17 cellular contexts compared by ENCODE assay signal in genomic region chr15:73375755-73376305, GRCh38. TPM values are rescaled to one million over a fixed set of nuclear protein-coding genes. Genes with fewer than 3 reads are reported as not detected.
DNase-seq lines count a peak whose midpoint lies in the region; ATAC-seq and TF ChIP-seq lines count a peak whose summit lies in the region.
"Had no signal": no experiment of that assay in that cellular context is flagged by ENCODE, and none has a peak within 500 bp of the region (broad histone marks: within the 10 kb centered on the region; RNA-seq: fewer than 3 reads in every experiment).

No MANE protein-coding gene starts in this region.

- no peak for ATAC-seq in GM19455 (IDR thresholded peaks at IDR 0.05; ENCODE audit: unreplicated experiment)
- ATAC-seq: lower lobe of right lung had no signal

- H3K4me3 Mint-ChIP-seq in HFFc6 (no peak overlapping the region), nephron progenitor cell (no peak overlapping the region)
- no peak overlapping the region for H3K4me3 Mint-ChIP-seq in activated naive CD4-positive, alpha-beta T cell treated with anti-CD3 and anti-CD28 coated beads for 36 hours
- H3K4me3 Mint-ChIP-seq: activated naive CD4-positive, alpha-beta T cell treated with anti-CD3 and anti-CD28 coated beads, Interleukin-2, amount 10 ng/mL, durations not matched to agents 7 days and 5 days; CD8-positive, alpha-beta memory T cell had no signal

- H3K27me3 Mint-ChIP-seq in HFFc6 (ENCODE audit: insufficient read depth): peaks cover 24% of the 10 kb centered on the region
- peaks cover 59% of the 10 kb centered on the region for H3K27me3 Mint-ChIP-seq in nephron progenitor cell (ENCODE audit: low read depth, poor library complexity)
- H3K27me3 Mint-ChIP-seq in activated naive CD4-positive, alpha-beta T cell treated with anti-CD3 and anti-CD28 coated beads for 36 hours (ENCODE audit: low read depth): peaks cover 16% of the 10 kb centered on the region

- CTCF ChIA-PET in activated naive CD4-positive, alpha-beta T cell treated with anti-CD3 and anti-CD28 coated beads for 36 hours (lab: Charles Lee): no interaction called here

- intact Hi-C loops in activated naive CD4-positive, alpha-beta T cell treated with anti-CD3 and anti-CD28 coated beads for 36 hours (cut with micrococcal nuclease): no loop called here

- H3K4me1 Mint-ChIP-seq in HFFc6 (ENCODE audit: low read depth) (no peaks in the 10 kb centered on the region), nephron progenitor cell (peaks cover 5% of the 10 kb centered on the region)
- H3K4me1 Mint-ChIP-seq in activated naive CD4-positive, alpha-beta T cell treated with anti-CD3 and anti-CD28 coated beads for 36 hours (ENCODE audit: low read depth): no peaks in the 10 kb centered on the region
- H3K4me1 Mint-ChIP-seq: activated naive CD4-positive, alpha-beta T cell treated with anti-CD3 and anti-CD28 coated beads, Interleukin-2, amount 10 ng/mL, durations not matched to agents 7 days and 5 days; CD8-positive, alpha-beta memory T cell had no signal

- TF ChIP-seq CTCF in HFFc6 (IDR thresholded peaks at IDR 0.05): no peak
- no peak for TF ChIP-seq CTCF in nephron progenitor cell (IDR thresholded peaks at IDR 0.05)

- peak; percentile 4 for DNase-seq in HFFc6
- DNase-seq in NCI-H2107 (lab: John Stamatoyannopoulos, UW): peak; percentile 78
- DNase-seq in SHP77 treated with DMSO at 0.1 percent for 48 hours (lab: John Stamatoyannopoulos, UW): peak; percentile 44
- DNase-seq in nephron progenitor cell: no peak
- no peak for DNase-seq in activated naive CD4-positive, alpha-beta T cell treated with anti-CD3 and anti-CD28 coated beads for 36 hours
- no peak for DNase-seq in NOMO-1 (lab: John Stamatoyannopoulos, UW; ENCODE audit: unreplicated experiment in 2 of 2)
- DNase-seq: activated naive CD4-positive, alpha-beta T cell treated with anti-CD3 and anti-CD28 coated beads, Interleukin-2, amount 10 ng/mL, durations not matched to agents 7 days and 5 days; CD8-positive, alpha-beta memory T cell; central memory CD4-positive, alpha-beta T cell; hippocampal formation; Karpas-422; lower lobe of right lung; OCI-M1; T1000 had no signal

- H3K36me3 Mint-ChIP-seq in HFFc6 (ENCODE audit: low read depth): no peaks in the 10 kb centered on the region
- H3K36me3 Mint-ChIP-seq in nephron progenitor cell (ENCODE audit: low read depth): no peaks in the 10 kb centered on the region
- H3K36me3 Mint-ChIP-seq in activated naive CD4-positive, alpha-beta T cell treated with anti-CD3 and anti-CD28 coated beads for 36 hours (ENCODE audit: low read depth): no peaks in the 10 kb centered on the region
- H3K36me3 Mint-ChIP-seq: CD8-positive, alpha-beta memory T cell had no signal

- H3K9me3 Mint-ChIP-seq in HFFc6: peaks cover 8% of the 10 kb centered on the region
- peaks cover 1% of the 10 kb centered on the region for H3K9me3 Mint-ChIP-seq in nephron progenitor cell
- peaks cover 1% of the 10 kb centered on the region for H3K9me3 Mint-ChIP-seq in activated naive CD4-positive, alpha-beta T cell treated with anti-CD3 and anti-CD28 coated beads for 36 hours

- H3K27ac Mint-ChIP-seq in HFFc6: no peak overlapping the region
- peak overlapping the region; percentile 24 for H3K27ac Mint-ChIP-seq in nephron progenitor cell
- H3K27ac Mint-ChIP-seq in activated naive CD4-positive, alpha-beta T cell treated with anti-CD3 and anti-CD28 coated beads for 36 hours: no peak overlapping the region
- H3K27ac Mint-ChIP-seq: activated naive CD4-positive, alpha-beta T cell treated with anti-CD3 and anti-CD28 coated beads, Interleukin-2, amount 10 ng/mL, durations not matched to agents 7 days and 5 days had no signal

RNA-seq across cellular contexts. Expression of gene HCN4, which starts 7.1 kb away (rescaled TPM):
- not detected for total RNA-seq in HFFc6 (2021; fragmentation: NEBNext Ultra II Directional; extraction: Animal tissue kit (Norgen Biotek cat#: 25700))
- total RNA-seq in activated naive CD4-positive, alpha-beta T cell treated with anti-CD3 and anti-CD28 coated beads for 36 hours: not detected
- total RNA-seq: activated CD8-positive, alpha-beta memory T cell treated with anti-CD3 and anti-CD28 coated beads for 36 hours; smooth muscle cell had no signal

Comparison
In these comparisons a context has a peak if more than half of its experiments do, and no peak if none do; other contexts are left out.
1. DNase-seq: peak in HFFc6 (single experiment), NCI-H2107 (single experiment) and SHP77 treated with DMSO at 0.1 percent for 48 hours (single experiment); none in nephron progenitor cell (single experiment), activated naive CD4-positive, alpha-beta T cell treated with anti-CD3 and anti-CD28 coated beads for 36 hours (single experiment) and NOMO-1 (0 of 2).